ENCODE assay signal across 11 cellular contexts in genomic region chr3:42031808-42032475, GRCh38. TPM values are rescaled to one million over a fixed set of nuclear protein-coding genes. Genes with fewer than 3 reads are reported as not detected.
DNase-seq lines count a peak whose midpoint lies in the region; ATAC-seq and TF ChIP-seq lines count a peak whose summit lies in the region.
"Had no signal": no experiment of that assay in that cellular context is flagged by ENCODE, and none has a peak within 500 bp of the region (broad histone marks: within the 10 kb centered on the region; RNA-seq: fewer than 3 reads in every experiment).

No MANE protein-coding gene starts in this region.

- H3K36me3 ChIP-seq in colonic mucosa (no peaks in the 10 kb centered on the region), mesendoderm (ENCODE audit: control insufficient read depth, insufficient read depth, low read length) (no peaks in the 10 kb centered on the region), urinary bladder (ENCODE audit: insufficient read depth) (peaks cover 2% of the 10 kb centered on the region)
- H3K36me3 ChIP-seq: Peyer's patch had no signal

- H2BK15ac ChIP-seq in mesendoderm (replicated peaks; ENCODE audit: low read depth) = no peak overlapping the region

- H3K79me2 ChIP-seq in mesendoderm (ENCODE audit: control insufficient read depth, insufficient read depth, low read length) = peaks cover 6% of the 10 kb centered on the region

- no CpG with 5 or more reads among the region's 8 CpGs for WGBS in mesendoderm (ENCODE audit: extremely low coverage, insufficient coverage, low lambda C conversion rate)
- WGBS in urinary bladder = 30% methylated on average over 8 of the region's 8 CpGs

- H3K36me3 Mint-ChIP-seq in activated T-cell treated with anti-CD3 and anti-CD28 coated beads, Interleukin-2, amount 50 U/mL, for 24 hours (ENCODE audit: low read depth) = peaks cover 20% of the 10 kb centered on the region
- peaks cover 4 to 10% of the 10 kb centered on the region in 2 donors for H3K36me3 Mint-ChIP-seq in activated naive CD4-positive, alpha-beta T cell treated with anti-CD3 and anti-CD28 coated beads, Interleukin-2, amount 50 U/mL, for 72 hours

- H3K18ac ChIP-seq in mesendoderm (ENCODE audit: low read length) = no peak overlapping the region

- H3K27me3 ChIP-seq in colonic mucosa (no peaks in the 10 kb centered on the region), mesendoderm (ENCODE audit: insufficient read depth, low read length, poor library complexity) (no peaks in the 10 kb centered on the region)
- H3K27me3 ChIP-seq: Peyer's patch had no signal

- H3K4me1 ChIP-seq in colonic mucosa = peaks cover 10% of the 10 kb centered on the region
- H3K4me1 ChIP-seq in mesendoderm (ENCODE audit: control insufficient read depth, low read depth, low read length) = peaks cover 2% of the 10 kb centered on the region
- peaks cover 2% of the 10 kb centered on the region for H3K4me1 ChIP-seq in urinary bladder (ENCODE audit: insufficient read depth)

- H2AK5ac ChIP-seq in mesendoderm (ENCODE audit: low read length) = no peak overlapping the region

- H4K5ac ChIP-seq in mesendoderm (ENCODE audit: low read length) = no peak overlapping the region

- no peak overlapping the region for H3K23ac ChIP-seq in mesendoderm (ENCODE audit: low read length)

- H3K27ac Mint-ChIP-seq in activated T-cell treated with anti-CD3 and anti-CD28 coated beads, Interleukin-2, amount 50 U/mL, for 24 hours = peak overlapping the region; percentile 44
- no peak overlapping the region for H3K27ac Mint-ChIP-seq in activated naive CD4-positive, alpha-beta T cell treated with anti-CD3 and anti-CD28 coated beads, Interleukin-2, amount 50 U/mL, for 72 hours
- H3K27ac Mint-ChIP-seq: activated naive CD8-positive, alpha-beta T cell treated with anti-CD3 and anti-CD28 coated beads, Interleukin-2, amount 10 ng/mL, durations not matched to agents 7 days and 5 days had no signal

- no peak overlapping the region for H3K56ac ChIP-seq in mesendoderm (ENCODE audit: low read length)

- no peak overlapping the region for H3K9ac ChIP-seq in colonic mucosa (ENCODE audit: low read depth in 2 of 2, low read length in 2 of 2)
- no peak overlapping the region for H3K9ac ChIP-seq in mesendoderm (ENCODE audit: low read length)

- no peak for DNase-seq in activated T-cell treated with anti-CD3 and anti-CD28 coated beads, Interleukin-2, amount 50 U/mL, for 24 hours
- no peak for DNase-seq in activated T-cell treated with anti-CD3 and anti-CD28 coated beads, Interleukin-2, amount 50 U/mL, for 1 hour
- peak; percentile 15 for DNase-seq in colonic mucosa
- peak; percentile 95 for DNase-seq in mesendoderm
- DNase-seq in activated naive CD4-positive, alpha-beta T cell treated with anti-CD3 and anti-CD28 coated beads, Interleukin-2, amount 50 U/mL, for 72 hours (ENCODE audit: low spot score in 2 of 2) = no peak
- DNase-seq: activated naive CD8-positive, alpha-beta T cell treated with anti-CD3 and anti-CD28 coated beads, Interleukin-2, amount 10 ng/mL, durations not matched to agents 7 days and 5 days had no signal

- H3K4me1 Mint-ChIP-seq in activated T-cell treated with anti-CD3 and anti-CD28 coated beads, Interleukin-2, amount 50 U/mL, for 24 hours (ENCODE audit: low read depth) = peaks cover 29% of the 10 kb centered on the region

- H3K4me3 Mint-ChIP-seq in activated T-cell treated with anti-CD3 and anti-CD28 coated beads, Interleukin-2, amount 50 U/mL, for 24 hours = no peak overlapping the region
- H3K4me3 Mint-ChIP-seq: activated naive CD8-positive, alpha-beta T cell treated with anti-CD3 and anti-CD28 coated beads, Interleukin-2, amount 10 ng/mL, durations not matched to agents 7 days and 5 days had no signal

- H2BK120ac ChIP-seq in mesendoderm (ENCODE audit: low read depth, low read length) = no peak overlapping the region

- H3K27ac ChIP-seq in colonic mucosa (peak overlapping the region; percentile 44), mesendoderm (ENCODE audit: low read depth, low read length) (peak overlapping the region; percentile 1), urinary bladder (ENCODE audit: low read depth) (peak overlapping the region; percentile 39)
- H3K27ac ChIP-seq: HL-60 had no signal

- no peak overlapping the region for H4K8ac ChIP-seq in mesendoderm (ENCODE audit: low read depth, low read length)

- intact Hi-C loops in colonic mucosa (cut with DNase I) = no loop called here

- H3K4me2 ChIP-seq in mesendoderm (ENCODE audit: low read length) = no peak overlapping the region

- H3K27me3 Mint-ChIP-seq in activated T-cell treated with anti-CD3 and anti-CD28 coated beads, Interleukin-2, amount 50 U/mL, for 24 hours = no peaks in the 10 kb centered on the region
- H3K27me3 Mint-ChIP-seq: activated naive CD8-positive, alpha-beta T cell treated with anti-CD3 and anti-CD28 coated beads, Interleukin-2, amount 10 ng/mL, durations not matched to agents 7 days and 5 days had no signal

- no peaks in the 10 kb centered on the region for H3K9me3 ChIP-seq in colonic mucosa
- H3K9me3 ChIP-seq: Peyer's patch had no signal

- no peak overlapping the region for H3K4ac ChIP-seq in mesendoderm (ENCODE audit: low read depth, low read length)

- TF ChIP-seq CTCF in colonic mucosa (IDR thresholded peaks at IDR 0.05) = no peak

- H3K79me1 ChIP-seq in mesendoderm (ENCODE audit: low read length) = peaks cover 5% of the 10 kb centered on the region

- H2BK5ac ChIP-seq in mesendoderm (ENCODE audit: low read length) = no peak overlapping the region

- H3K9me3 Mint-ChIP-seq in activated T-cell treated with anti-CD3 and anti-CD28 coated beads, Interleukin-2, amount 50 U/mL, for 24 hours = no peaks in the 10 kb centered on the region
- H3K9me3 Mint-ChIP-seq in activated naive CD4-positive, alpha-beta T cell treated with anti-CD3 and anti-CD28 coated beads, Interleukin-2, amount 50 U/mL, for 72 hours = peaks cover 0 to 6% of the 10 kb centered on the region in 2 donors

- H3K4me3 ChIP-seq in colonic mucosa (no peak overlapping the region), mesendoderm (ENCODE audit: low read length) (no peak overlapping the region), urinary bladder (ENCODE audit: low read depth, low read length) (no peak overlapping the region)
- H3K4me3 ChIP-seq: Peyer's patch had no signal

- ATAC-seq in GM18861 (IDR thresholded peaks at IDR 0.05; ENCODE audit: unreplicated experiment) (no peak), HG03159 (IDR thresholded peaks at IDR 0.05; ENCODE audit: unreplicated experiment) (no peak)
- no peak for ATAC-seq in activated naive CD4-positive, alpha-beta T cell treated with anti-CD3 and anti-CD28 coated beads, Interleukin-2, amount 50 U/mL, for 72 hours

RNA-seq across cellular contexts. Expression of gene TRAK1, which starts 59.2 kb away (rescaled TPM):
- total RNA-seq in colonic mucosa = 10 to 100 TPM; 58.9 to 70.3 TPM
- 20.1 TPM for polyA plus RNA-seq in mesendoderm (2013, experiment 1 of 2)
- 19.9 TPM for polyA plus RNA-seq in mesendoderm (2013, experiment 2 of 2)
- total RNA-seq in urinary bladder = 66.0 TPM
- polyA plus RNA-seq in urinary bladder = 26.9 TPM
- 10 to 100 TPM; 19.1 to 33.1 TPM for total RNA-seq in activated naive CD4-positive, alpha-beta T cell treated with anti-CD3 and anti-CD28 coated beads, Interleukin-2, amount 50 U/mL, for 72 hours

Comparison
In these comparisons a context has a peak if more than half of its experiments do, and no peak if none do; other contexts are left out.
1. DNase-seq: peak in colonic mucosa (single experiment) and mesendoderm (single experiment); none in activated T-cell treated with anti-CD3 and anti-CD28 coated beads, Interleukin-2, amount 50 U/mL, for 24 hours (single experiment), activated T-cell treated with anti-CD3 and anti-CD28 coated beads, Interleukin-2, amount 50 U/mL, for 1 hour (single experiment) and activated naive CD4-positive, alpha-beta T cell treated with anti-CD3 and anti-CD28 coated beads, Interleukin-2, amount 50 U/mL, for 72 hours (0 of 2).
2. Peak in every context shown above with its lines, with median percentiles within 50 percentile points of each other: H3K27ac ChIP-seq.